8 cellular contexts compared by ENCODE assay signal in genomic region chr5:112975721-112976431, GRCh38. TPM values are rescaled to one million over a fixed set of nuclear protein-coding genes. Genes with fewer than 3 reads are reported as not detected.
A peak's percentile ranks its signal among the peaks of the same experiment; 100 is the strongest.
DNase-seq lines count a peak whose midpoint lies in the region; ATAC-seq and TF ChIP-seq lines count a peak whose summit lies in the region.

No MANE protein-coding gene starts in this region.

- peak overlapping the region in 10 of 11 experiments; percentile 57 to 98 (median 94); a peak in 20 of 22 replicates for H3K27ac ChIP-seq in BLaER1 treated with 17β-estradiol and CSF1 and Interleukin-3, amounts not matched to agents 10 nM and 100 nM
- peak overlapping the region; percentile 33 for H3K27ac ChIP-seq in mammary epithelial cell (ENCODE audit: insufficient read depth, low read depth, low read length)

- H4K20me1 ChIP-seq in BLaER1 treated with 17β-estradiol and CSF1 and Interleukin-3, amounts not matched to agents 10 nM and 100 nM, result peaks cover 5 to 35% (median 29%) of the 10 kb centered on the region in 11 experiments; a peak in 18 of 22 replicates
- no peaks in the 10 kb centered on the region for H4K20me1 ChIP-seq in mammary epithelial cell (ENCODE audit: insufficient read depth, low read length)

- peaks cover 4% of the 10 kb centered on the region for H3K36me3 Mint-ChIP-seq in IgD-negative memory B cell

- H3K9me3 Mint-ChIP-seq in IgD-negative memory B cell, result no peaks in the 10 kb centered on the region

- ATAC-seq in GM19467 (IDR thresholded peaks at IDR 0.05; ENCODE audit: unreplicated experiment), result peak; percentile 9

- H3K4me1 ChIP-seq in BLaER1 treated with 17β-estradiol and CSF1 and Interleukin-3, amounts not matched to agents 10 nM and 100 nM, result peaks cover 11 to 30% (median 21%) of the 10 kb centered on the region in 10 experiments; a peak in 18 of 20 replicates
- H3K4me1 ChIP-seq in mammary epithelial cell (ENCODE audit: insufficient read depth, low read length), result peaks cover 16% of the 10 kb centered on the region

- peaks cover 26 to 50% (median 38%) of the 10 kb centered on the region in 3 donors for H3K4me1 Mint-ChIP-seq in IgD-negative memory B cell

- no TSS peak for BruUV-seq in mammary epithelial cell (replicated peaks; lab: Mats Ljungman, UMichigan)

- H3K27me3 ChIP-seq in BLaER1 treated with 17β-estradiol and CSF1 and Interleukin-3, amounts not matched to agents 10 nM and 100 nM, result no peaks in the 10 kb centered on the region
- no peaks in the 10 kb centered on the region for H3K27me3 ChIP-seq in mammary epithelial cell (ENCODE audit: insufficient read depth, low read length)

- no peak for DNase-seq in mammary epithelial cell
- peak; percentile 27 for DNase-seq in myocyte (ENCODE audit: low read depth)
- DNase-seq in NCI-H128 (lab: John Stamatoyannopoulos, UW; ENCODE audit: unreplicated experiment), result no peak
- no peak for DNase-seq in COLO829 (ENCODE audit: low spot score)
- DNase-seq in dedifferentiated amniotic fluid mesenchymal stem cell (ENCODE audit: extremely low spot score), result no peak

- H3K27ac Mint-ChIP-seq in IgD-negative memory B cell, result peak overlapping the region; percentile 89 to 96 (median 95)

- no peak for TF ChIP-seq CTCF in mammary epithelial cell (conservative IDR thresholded peaks at IDR 0.05 in 1 of 2, IDR thresholded peaks at IDR 0.05 in 1 of 2; ENCODE audit: extremely low read depth in 1 of 2, insufficient read depth in 1 of 2, low read depth in 1 of 2, low read length in 2 of 2)

- H3K4me3 Mint-ChIP-seq in IgD-negative memory B cell, result peak overlapping the region; percentile 96 to 100 (median 98)

- CTCF ChIA-PET in mammary epithelial cell (lab: Charles Lee; ENCODE audit: low non-redundant PET), result interaction anchor here (0.9 kb wide), 1 partner anchor 20 kb away, joined by 5 read pairs; no protein-coding TSS in a partner anchor

- intact Hi-C loops in mammary epithelial cell (cut with micrococcal nuclease), result no loop called here

- peak overlapping the region; percentile 62 to 79 (median 70) for H3K4me2 ChIP-seq in BLaER1 treated with 17β-estradiol and CSF1 and Interleukin-3, amounts not matched to agents 10 nM and 100 nM
- peak overlapping the region; percentile 86 for H3K4me2 ChIP-seq in mammary epithelial cell (ENCODE audit: insufficient read depth, low read depth, low read length)

- WGBS in mammary epithelial cell (ENCODE audit: low coverage, missing lambda C conversion rate), result 36% methylated on average over 8 of the region's 11 CpGs

- H3K36me3 ChIP-seq in BLaER1 treated with 17β-estradiol and CSF1 and Interleukin-3, amounts not matched to agents 10 nM and 100 nM, result peaks cover 1 to 16% (median 4%) of the 10 kb centered on the region in 11 experiments; a peak in 21 of 22 replicates
- no peaks in the 10 kb centered on the region for H3K36me3 ChIP-seq in mammary epithelial cell (ENCODE audit: insufficient read depth, low read length)

- dilution Hi-C loops in mammary epithelial cell (cut with HindIII; ENCODE audit: low sequenced_read_pairs), result loop anchor here (10.0 kb wide), 1 partner anchor 111 kb away; the partner anchor contains the start of gene SRP19

- H3K27me3 Mint-ChIP-seq in IgD-negative memory B cell, result no peaks in the 10 kb centered on the region

- H3K9me3 ChIP-seq in BLaER1 treated with 17β-estradiol and CSF1 and Interleukin-3, amounts not matched to agents 10 nM and 100 nM (replicated peaks in 1 of 11), result peaks cover 0 to 4% (median 0%) of the 10 kb centered on the region in 11 experiments; a peak in 2 of 22 replicates
- no peaks in the 10 kb centered on the region for H3K9me3 ChIP-seq in mammary epithelial cell (replicated peaks; ENCODE audit: insufficient read depth, low read length)

- peak overlapping the region; percentile 99 for H2AFZ ChIP-seq in mammary epithelial cell (ENCODE audit: low read depth, low read length)

- H3K9ac ChIP-seq in BLaER1 treated with 17β-estradiol and CSF1 and Interleukin-3, amounts not matched to agents 10 nM and 100 nM, result peak overlapping the region in 10 of 11 experiments; percentile 44 to 98 (median 94); a peak in 19 of 22 replicates
- peak overlapping the region; percentile 55 for H3K9ac ChIP-seq in mammary epithelial cell (ENCODE audit: insufficient read depth, low read length)

- in situ Hi-C loops in mammary epithelial cell (cut with MboI; ENCODE audit: low sequenced_read_pairs in 2 of 2), result loop anchor here in 1 of 2 donors (25.0 kb wide), 1 partner anchor 536 kb away; the partner anchor contains the start of gene YTHDC2

- H3K79me2 ChIP-seq in mammary epithelial cell (ENCODE audit: insufficient read depth, low read length), result peaks cover 43% of the 10 kb centered on the region

- H3K4me3 ChIP-seq in BLaER1 treated with 17β-estradiol and CSF1 and Interleukin-3, amounts not matched to agents 10 nM and 100 nM, result peak overlapping the region; percentile 77 to 95 (median 87)
- peak overlapping the region; percentile 75 to 100 (median 88) for H3K4me3 ChIP-seq in mammary epithelial cell (replicated peaks in 1 of 3; ENCODE audit: insufficient read depth in 1 of 3, low read depth in 2 of 3, low read length in 3 of 3)

RNA-seq across cellular contexts. Expression of gene DCP2, which starts 0.7 kb away (rescaled TPM):
- polyA plus RNA-seq in IgD-negative memory B cell (73.7 TPM), mammary epithelial cell (9.0 TPM)
- total RNA-seq in mammary epithelial cell (10 to 100 TPM; 28.3 to 31.7 TPM), myocyte (34.0 and 64.7 TPM in 2 replicates)
- 10.7 TPM for polyA minus RNA-seq in mammary epithelial cell
- 8.8 TPM for polyA plus RNA-seq in myocyte (2012)

RNA-seq across cellular contexts. Expression of gene REEP5, which starts 53.8 kb away (rescaled TPM):
- polyA plus RNA-seq in IgD-negative memory B cell (113 TPM), mammary epithelial cell (154 TPM)
- total RNA-seq in mammary epithelial cell (100 to 1,000 TPM in 1 of 2 donors, 10 to 100 TPM in 1; 60.7 to 102 TPM), myocyte (47.3 and 58.5 TPM in 2 replicates)
- 330 TPM for polyA minus RNA-seq in mammary epithelial cell
- 141 TPM for polyA plus RNA-seq in myocyte (2012)
